In the genomic region with DNA sequence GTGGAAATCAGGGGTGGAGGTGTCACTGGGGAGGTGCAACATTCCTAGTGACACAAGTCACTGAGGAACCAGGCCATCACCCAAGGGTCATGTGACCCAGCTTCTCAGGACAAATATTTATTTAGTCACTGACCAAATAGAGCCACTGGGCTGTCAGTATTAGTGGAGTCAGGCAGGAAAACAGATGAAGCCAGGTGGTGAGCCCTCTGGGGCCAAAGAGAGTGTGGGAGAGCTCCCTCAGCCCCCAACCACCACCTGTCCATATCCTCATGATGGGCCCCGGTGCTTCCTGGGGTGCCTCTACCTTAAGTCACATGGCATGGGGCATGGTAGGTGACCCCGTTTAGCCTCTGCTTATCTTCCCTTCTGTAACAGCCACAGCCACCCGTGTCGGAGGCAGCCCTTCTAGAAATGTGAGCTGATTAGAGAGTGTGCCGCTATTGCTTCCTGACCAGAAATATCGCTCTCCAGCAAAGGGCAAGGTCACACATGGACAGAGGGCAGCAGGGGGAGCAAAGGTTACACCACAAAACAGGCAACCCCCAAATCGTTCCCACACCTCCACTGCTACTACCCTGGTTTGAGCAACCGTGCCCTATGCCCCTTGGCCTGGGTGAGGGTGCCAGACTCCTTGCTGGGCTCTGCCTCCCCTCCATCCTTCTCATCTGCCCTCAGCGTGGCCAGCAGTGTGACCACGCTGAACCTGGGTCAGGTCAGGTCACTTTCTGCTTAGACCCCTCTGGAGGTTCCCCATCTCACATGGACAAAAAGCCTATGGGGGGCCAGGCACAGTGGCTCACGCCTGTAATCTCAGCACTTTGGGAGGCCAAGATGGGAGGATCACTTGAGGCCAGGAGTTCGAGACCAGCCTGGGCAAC, we compare ENCODE assay signal across 1 cellular context.
A peak's percentile ranks its signal among the peaks of the same experiment; 100 is the strongest.
TF ChIP-seq lines count a peak whose summit lies in the region.

No MANE protein-coding gene starts in this region.

TF ChIP-seq in HepG2, 621 proteins besides CTCF, POLR2A, EP300 and RAD21 (continued from another document and continues in another):
- TF ChIP-seq, protein P1, sequence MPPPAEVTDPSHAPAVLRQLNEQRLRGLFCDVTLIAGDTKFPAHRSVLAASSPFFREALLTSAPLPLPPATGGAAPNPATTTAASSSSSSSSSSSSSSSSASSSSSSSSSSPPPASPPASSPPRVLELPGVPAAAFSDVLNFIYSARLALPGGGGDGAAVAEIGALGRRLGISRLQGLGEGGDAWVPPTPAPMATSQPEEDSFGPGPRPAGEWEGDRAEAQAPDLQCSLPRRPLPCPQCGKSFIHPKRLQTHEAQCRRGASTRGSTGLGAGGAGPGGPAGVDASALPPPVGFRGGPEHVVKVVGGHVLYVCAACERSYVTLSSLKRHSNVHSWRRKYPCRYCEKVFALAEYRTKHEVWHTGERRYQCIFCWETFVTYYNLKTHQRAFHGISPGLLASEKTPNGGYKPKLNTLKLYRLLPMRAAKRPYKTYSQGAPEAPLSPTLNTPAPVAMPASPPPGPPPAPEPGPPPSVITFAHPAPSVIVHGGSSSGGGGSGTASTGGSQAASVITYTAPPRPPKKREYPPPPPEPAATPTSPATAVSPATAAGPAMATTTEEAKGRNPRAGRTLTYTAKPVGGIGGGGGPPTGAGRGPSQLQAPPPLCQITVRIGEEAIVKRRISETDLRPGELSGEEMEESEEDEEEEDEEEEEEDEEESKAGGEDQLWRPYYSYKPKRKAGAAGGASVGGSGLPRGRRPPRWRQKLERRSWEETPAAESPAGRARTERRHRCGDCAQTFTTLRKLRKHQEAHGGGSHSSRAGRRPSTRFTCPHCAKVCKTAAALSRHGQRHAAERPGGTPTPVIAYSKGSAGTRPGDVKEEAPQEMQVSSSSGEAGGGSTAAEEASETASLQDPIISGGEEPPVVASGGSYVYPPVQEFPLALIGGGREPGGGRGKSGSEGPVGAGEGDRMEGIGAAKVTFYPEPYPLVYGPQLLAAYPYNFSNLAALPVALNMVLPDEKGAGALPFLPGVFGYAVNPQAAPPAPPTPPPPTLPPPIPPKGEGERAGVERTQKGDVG (CRISPR knock-in tag; IDR thresholded peaks at IDR 0.05; ENCODE audit: borderline replicate concordance) = 0 out of 2 replicates have a peak, but pooled peaks have one; percentile 55
- no peak for TF ChIP-seq ZNF570 (CRISPR knock-in tag; IDR thresholded peaks at IDR 0.05; ENCODE audit: borderline replicate concordance)
- 0 out of 2 replicates have a peak, but pooled peaks have one; percentile 41 for TF ChIP-seq ZFP1 (CRISPR knock-in tag; IDR thresholded peaks at IDR 0.05)
- no peak for TF ChIP-seq ZNF850 (CRISPR knock-in tag; conservative IDR thresholded peaks at IDR 0.05)
- no peak for TF ChIP-seq SP1 (IDR thresholded peaks at IDR 0.05)
- TF ChIP-seq SP1 (CRISPR knock-in tag; IDR thresholded peaks at IDR 0.05) = 0 out of 2 replicates have a peak, but pooled peaks have one; percentile 2
- TF ChIP-seq, protein P2, sequence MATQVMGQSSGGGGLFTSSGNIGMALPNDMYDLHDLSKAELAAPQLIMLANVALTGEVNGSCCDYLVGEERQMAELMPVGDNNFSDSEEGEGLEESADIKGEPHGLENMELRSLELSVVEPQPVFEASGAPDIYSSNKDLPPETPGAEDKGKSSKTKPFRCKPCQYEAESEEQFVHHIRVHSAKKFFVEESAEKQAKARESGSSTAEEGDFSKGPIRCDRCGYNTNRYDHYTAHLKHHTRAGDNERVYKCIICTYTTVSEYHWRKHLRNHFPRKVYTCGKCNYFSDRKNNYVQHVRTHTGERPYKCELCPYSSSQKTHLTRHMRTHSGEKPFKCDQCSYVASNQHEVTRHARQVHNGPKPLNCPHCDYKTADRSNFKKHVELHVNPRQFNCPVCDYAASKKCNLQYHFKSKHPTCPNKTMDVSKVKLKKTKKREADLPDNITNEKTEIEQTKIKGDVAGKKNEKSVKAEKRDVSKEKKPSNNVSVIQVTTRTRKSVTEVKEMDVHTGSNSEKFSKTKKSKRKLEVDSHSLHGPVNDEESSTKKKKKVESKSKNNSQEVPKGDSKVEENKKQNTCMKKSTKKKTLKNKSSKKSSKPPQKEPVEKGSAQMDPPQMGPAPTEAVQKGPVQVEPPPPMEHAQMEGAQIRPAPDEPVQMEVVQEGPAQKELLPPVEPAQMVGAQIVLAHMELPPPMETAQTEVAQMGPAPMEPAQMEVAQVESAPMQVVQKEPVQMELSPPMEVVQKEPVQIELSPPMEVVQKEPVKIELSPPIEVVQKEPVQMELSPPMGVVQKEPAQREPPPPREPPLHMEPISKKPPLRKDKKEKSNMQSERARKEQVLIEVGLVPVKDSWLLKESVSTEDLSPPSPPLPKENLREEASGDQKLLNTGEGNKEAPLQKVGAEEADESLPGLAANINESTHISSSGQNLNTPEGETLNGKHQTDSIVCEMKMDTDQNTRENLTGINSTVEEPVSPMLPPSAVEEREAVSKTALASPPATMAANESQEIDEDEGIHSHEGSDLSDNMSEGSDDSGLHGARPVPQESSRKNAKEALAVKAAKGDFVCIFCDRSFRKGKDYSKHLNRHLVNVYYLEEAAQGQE (IDR thresholded peaks at IDR 0.05; ENCODE audit: borderline replicate concordance in 1 of 2, low read depth in 1 of 2, low read length in 2 of 2) = peak in 1 of 2 experiments; percentile 18; a peak in 1 of 4 replicates
- TF ChIP-seq, protein P3, sequence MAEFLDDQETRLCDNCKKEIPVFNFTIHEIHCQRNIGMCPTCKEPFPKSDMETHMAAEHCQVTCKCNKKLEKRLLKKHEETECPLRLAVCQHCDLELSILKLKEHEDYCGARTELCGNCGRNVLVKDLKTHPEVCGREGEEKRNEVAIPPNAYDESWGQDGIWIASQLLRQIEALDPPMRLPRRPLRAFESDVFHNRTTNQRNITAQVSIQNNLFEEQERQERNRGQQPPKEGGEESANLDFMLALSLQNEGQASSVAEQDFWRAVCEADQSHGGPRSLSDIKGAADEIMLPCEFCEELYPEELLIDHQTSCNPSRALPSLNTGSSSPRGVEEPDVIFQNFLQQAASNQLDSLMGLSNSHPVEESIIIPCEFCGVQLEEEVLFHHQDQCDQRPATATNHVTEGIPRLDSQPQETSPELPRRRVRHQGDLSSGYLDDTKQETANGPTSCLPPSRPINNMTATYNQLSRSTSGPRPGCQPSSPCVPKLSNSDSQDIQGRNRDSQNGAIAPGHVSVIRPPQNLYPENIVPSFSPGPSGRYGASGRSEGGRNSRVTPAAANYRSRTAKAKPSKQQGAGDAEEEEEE (CRISPR knock-in tag; IDR thresholded peaks at IDR 0.05; ENCODE audit: borderline replicate concordance) = peak; percentile 90; the same call in 1 of the 2 replicates
- TF ChIP-seq ZNF251 (CRISPR knock-in tag; IDR thresholded peaks at IDR 0.05) = no peak
- TF ChIP-seq, protein P4, sequence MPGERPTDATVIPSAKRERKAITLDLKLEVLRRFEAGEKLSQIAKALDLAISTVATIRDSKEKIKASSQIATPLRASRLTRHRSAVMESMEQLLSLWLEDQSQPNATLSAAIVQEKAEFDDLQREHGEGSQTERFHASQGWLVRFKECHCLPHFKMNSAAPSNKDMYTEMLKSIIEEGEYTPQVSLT (CRISPR knock-in tag; IDR thresholded peaks at IDR 0.05; ENCODE audit: borderline replicate concordance, low read depth) = no peak
- TF ChIP-seq KMT2B (CRISPR knock-in tag; IDR thresholded peaks at IDR 0.05) = 0 out of 2 replicates have a peak, but pooled peaks have one; percentile 17
- TF ChIP-seq, protein P5, sequence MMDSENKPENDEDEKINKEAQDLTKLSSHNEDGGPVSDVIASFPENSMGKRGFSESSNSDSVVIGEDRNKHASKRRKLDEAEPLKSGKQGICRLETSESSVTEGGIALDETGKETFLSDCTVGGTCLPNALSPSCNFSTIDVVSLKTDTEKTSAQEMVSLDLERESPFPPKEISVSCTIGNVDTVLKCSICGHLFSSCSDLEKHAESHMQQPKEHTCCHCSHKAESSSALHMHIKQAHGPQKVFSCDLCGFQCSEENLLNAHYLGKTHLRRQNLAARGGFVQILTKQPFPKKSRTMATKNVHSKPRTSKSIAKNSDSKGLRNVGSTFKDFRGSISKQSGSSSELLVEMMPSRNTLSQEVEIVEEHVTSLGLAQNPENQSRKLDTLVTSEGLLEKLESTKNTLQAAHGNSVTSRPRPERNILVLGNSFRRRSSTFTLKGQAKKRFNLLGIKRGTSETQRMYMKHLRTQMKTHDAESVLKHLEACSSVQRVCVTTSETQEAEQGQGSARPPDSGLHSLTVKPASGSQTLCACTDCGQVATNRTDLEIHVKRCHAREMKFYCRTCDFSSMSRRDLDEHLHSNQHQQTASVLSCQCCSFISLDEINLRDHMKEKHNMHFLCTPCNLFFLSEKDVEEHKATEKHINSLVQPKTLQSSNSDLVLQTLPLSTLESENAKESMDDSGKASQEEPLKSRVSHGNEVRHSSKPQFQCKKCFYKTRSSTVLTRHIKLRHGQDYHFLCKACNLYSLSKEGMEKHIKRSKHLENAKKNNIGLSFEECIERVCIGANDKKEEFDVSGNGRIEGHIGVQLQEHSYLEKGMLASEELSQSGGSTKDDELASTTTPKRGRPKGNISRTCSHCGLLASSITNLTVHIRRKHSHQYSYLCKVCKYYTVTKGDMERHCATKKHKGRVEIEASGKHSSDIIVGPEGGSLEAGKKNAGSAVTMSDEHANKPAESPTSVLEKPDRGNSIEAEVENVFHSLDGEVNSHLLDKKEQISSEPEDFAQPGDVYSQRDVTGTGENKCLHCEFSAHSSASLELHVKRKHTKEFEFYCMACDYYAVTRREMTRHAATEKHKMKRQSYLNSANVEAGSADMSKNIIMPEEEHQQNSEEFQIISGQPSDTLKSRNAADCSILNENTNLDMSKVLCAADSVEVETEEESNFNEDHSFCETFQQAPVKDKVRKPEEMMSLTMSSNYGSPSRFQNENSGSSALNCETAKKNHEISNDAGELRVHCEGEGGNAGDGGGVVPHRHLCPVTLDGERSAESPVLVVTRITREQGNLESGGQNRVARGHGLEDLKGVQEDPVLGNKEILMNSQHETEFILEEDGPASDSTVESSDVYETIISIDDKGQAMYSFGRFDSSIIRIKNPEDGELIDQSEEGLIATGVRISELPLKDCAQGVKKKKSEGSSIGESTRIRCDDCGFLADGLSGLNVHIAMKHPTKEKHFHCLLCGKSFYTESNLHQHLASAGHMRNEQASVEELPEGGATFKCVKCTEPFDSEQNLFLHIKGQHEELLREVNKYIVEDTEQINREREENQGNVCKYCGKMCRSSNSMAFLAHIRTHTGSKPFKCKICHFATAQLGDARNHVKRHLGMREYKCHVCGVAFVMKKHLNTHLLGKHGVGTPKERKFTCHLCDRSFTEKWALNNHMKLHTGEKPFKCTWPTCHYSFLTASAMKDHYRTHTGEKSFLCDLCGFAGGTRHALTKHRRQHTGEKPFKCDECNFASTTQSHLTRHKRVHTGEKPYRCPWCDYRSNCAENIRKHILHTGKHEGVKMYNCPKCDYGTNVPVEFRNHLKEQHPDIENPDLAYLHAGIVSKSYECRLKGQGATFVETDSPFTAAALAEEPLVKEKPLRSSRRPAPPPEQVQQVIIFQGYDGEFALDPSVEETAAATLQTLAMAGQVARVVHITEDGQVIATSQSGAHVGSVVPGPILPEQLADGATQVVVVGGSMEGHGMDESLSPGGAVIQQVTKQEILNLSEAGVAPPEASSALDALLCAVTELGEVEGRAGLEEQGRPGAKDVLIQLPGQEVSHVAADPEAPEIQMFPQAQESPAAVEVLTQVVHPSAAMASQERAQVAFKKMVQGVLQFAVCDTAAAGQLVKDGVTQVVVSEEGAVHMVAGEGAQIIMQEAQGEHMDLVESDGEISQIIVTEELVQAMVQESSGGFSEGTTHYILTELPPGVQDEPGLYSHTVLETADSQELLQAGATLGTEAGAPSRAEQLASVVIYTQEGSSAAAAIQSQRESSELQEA (CRISPR knock-in tag; IDR thresholded peaks at IDR 0.05; ENCODE audit: not compliant biosample characterization) = peak; percentile 60
- TF ChIP-seq, protein P6, sequence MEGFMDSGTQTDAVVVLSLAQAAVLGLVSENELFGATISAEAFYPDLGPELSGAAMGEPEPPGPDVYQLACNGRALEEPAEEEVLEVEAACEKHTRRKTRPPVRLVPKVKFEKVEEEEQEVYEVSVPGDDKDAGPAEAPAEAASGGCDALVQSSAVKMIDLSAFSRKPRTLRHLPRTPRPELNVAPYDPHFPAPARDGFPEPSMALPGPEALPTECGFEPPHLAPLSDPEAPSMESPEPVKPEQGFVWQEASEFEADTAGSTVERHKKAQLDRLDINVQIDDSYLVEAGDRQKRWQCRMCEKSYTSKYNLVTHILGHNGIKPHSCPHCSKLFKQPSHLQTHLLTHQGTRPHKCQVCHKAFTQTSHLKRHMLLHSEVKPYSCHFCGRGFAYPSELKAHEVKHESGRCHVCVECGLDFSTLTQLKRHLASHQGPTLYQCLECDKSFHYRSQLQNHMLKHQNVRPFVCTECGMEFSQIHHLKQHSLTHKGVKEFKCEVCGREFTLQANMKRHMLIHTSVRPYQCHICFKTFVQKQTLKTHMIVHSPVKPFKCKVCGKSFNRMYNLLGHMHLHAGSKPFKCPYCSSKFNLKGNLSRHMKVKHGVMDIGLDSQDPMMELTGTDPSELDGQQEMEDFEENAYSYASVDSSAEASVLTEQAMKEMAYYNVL (CRISPR knock-in tag; IDR thresholded peaks at IDR 0.05; ENCODE audit: borderline replicate concordance) = peak; percentile 82; the same call in 1 of the 2 replicates
- no peak for TF ChIP-seq ZNF556 (CRISPR knock-in tag; IDR thresholded peaks at IDR 0.05; ENCODE audit: borderline replicate concordance)
- TF ChIP-seq IRX3 (CRISPR knock-in tag; IDR thresholded peaks at IDR 0.05; ENCODE audit: borderline replicate concordance, low read depth) = no peak
- TF ChIP-seq, protein P7, sequence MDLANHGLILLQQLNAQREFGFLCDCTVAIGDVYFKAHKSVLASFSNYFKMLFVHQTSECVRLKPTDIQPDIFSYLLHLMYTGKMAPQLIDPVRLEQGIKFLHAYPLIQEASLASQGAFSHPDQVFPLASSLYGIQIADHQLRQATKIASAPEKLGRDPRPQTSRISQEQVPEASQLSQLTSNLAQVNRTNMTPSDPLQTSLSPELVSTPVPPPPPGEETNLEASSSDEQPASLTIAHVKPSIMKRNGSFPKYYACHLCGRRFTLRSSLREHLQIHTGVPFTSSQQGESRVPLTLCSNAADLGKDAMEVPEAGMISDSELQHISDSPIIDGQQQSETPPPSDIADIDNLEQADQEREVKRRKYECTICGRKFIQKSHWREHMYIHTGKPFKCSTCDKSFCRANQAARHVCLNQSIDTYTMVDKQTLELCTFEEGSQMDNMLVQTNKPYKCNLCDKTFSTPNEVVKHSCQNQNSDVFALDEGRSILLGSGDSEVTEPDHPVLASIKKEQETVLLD (CRISPR knock-in tag; IDR thresholded peaks at IDR 0.05; ENCODE audit: low read depth) = no peak
- TF ChIP-seq MIER2 (CRISPR knock-in tag; IDR thresholded peaks at IDR 0.05) = no peak
- peak; percentile 68 for TF ChIP-seq ZNF644 (CRISPR knock-in tag; IDR thresholded peaks at IDR 0.05; ENCODE audit: low read depth)
- TF ChIP-seq ZNF792 (CRISPR knock-in tag; IDR thresholded peaks at IDR 0.05) = 0 out of 2 replicates have a peak, but pooled peaks have one; percentile 39
- TF ChIP-seq ZNF75D (CRISPR knock-in tag; IDR thresholded peaks at IDR 0.05; ENCODE audit: borderline replicate concordance) = no peak
- peak; percentile 65; the same call in 1 of the 2 replicates for TF ChIP-seq SNAI1 (CRISPR knock-in tag; IDR thresholded peaks at IDR 0.05; ENCODE audit: borderline replicate concordance)
- no peak for TF ChIP-seq ARID2 (CRISPR knock-in tag; IDR thresholded peaks at IDR 0.05; ENCODE audit: borderline replicate concordance)
- TF ChIP-seq FOXO1 (CRISPR knock-in tag; IDR thresholded peaks at IDR 0.05) = peak; percentile 53
- no peak for TF ChIP-seq CC2D1A (CRISPR knock-in tag; IDR thresholded peaks at IDR 0.05)
- TF ChIP-seq ZNF143 (CRISPR knock-in tag; IDR thresholded peaks at IDR 0.05) = no peak
- TF ChIP-seq SRSF1 (optimal IDR thresholded peaks at IDR 0.05; ENCODE audit: low read depth, low read length) = peak; percentile 64
- TF ChIP-seq, protein P8, sequence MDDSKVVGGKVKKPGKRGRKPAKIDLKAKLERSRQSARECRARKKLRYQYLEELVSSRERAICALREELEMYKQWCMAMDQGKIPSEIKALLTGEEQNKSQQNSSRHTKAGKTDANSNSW (CRISPR knock-in tag; IDR thresholded peaks at IDR 0.05; ENCODE audit: borderline replicate concordance) = no peak; the same call in 1 of the 2 replicates
